ENCODE assay signal across 8 cellular contexts in genomic region chr1:84365225-84366221, GRCh38. TPM values are rescaled to one million over a fixed set of nuclear protein-coding genes. Genes with fewer than 3 reads are reported as not detected.
A peak's percentile ranks its signal among the peaks of the same experiment; 100 is the strongest.
DNase-seq lines count a peak whose midpoint lies in the region; ATAC-seq and TF ChIP-seq lines count a peak whose summit lies in the region.

No MANE protein-coding gene starts in this region.

- no peak overlapping the region for H3K4me3 ChIP-seq in cardiac fibroblast (replicated peaks in 1 of 2; ENCODE audit: low read depth in 2 of 2, low read length in 2 of 2)

- no peak for TF ChIP-seq CTCF in cardiac fibroblast (IDR thresholded peaks at IDR 0.05; ENCODE audit: low read depth, low read length)

- peak; percentile 90 for DNase-seq in NCI-H226
- peak; percentile 89 to 99 for DNase-seq in cardiac fibroblast (ENCODE audit: low read depth in 2 of 2)
- DNase-seq in pulmonary artery endothelial cell (ENCODE audit: low read depth, low spot score) = peak; percentile 97
- no peak for DNase-seq in D341Med (ENCODE audit: low spot score)

- peak; percentile 62 for ATAC-seq in GM18511 (IDR thresholded peaks at IDR 0.05; ENCODE audit: unreplicated experiment)
- no peak for ATAC-seq in GM18502 (IDR thresholded peaks at IDR 0.05; ENCODE audit: poor library complexity, unreplicated experiment)
- no peak for ATAC-seq in HG03095 (IDR thresholded peaks at IDR 0.05; ENCODE audit: unreplicated experiment)
- ATAC-seq in GM21528 (IDR thresholded peaks at IDR 0.05; ENCODE audit: low FRiP score, unreplicated experiment) = no peak

RNA-seq across cellular contexts. Expression of gene DNASE2B, which starts 32.8 kb away (rescaled TPM):
- total RNA-seq in pulmonary artery endothelial cell = not detected in 2 replicates
